ENCODE assay signal across 24 cellular contexts in the genomic region with DNA sequence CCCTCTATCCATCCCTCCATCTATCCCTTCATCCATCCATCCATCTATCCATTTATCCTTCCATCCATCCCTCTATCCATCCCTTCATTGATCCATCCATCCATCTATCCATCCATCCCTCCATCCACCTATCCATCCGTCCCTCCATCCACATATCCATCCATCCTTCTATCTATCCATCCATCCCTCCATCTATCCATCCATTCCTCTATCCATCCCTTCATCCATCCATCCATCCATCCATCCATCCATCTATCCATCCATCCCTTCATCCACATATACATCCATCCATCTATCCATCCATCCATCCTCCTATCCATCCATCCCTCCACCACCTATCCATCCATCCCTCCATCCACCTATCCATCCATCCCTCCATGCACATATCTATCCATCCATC. TPM values are rescaled to one million over a fixed set of nuclear protein-coding genes. Genes with fewer than 3 reads are reported as not detected.
DNase-seq lines count a peak whose midpoint lies in the region; ATAC-seq, FAIRE-seq and TF ChIP-seq lines count a peak whose summit lies in the region.
"Had no signal": no experiment of that assay in that cellular context is flagged by ENCODE, and none has a peak within 500 bp of the region (broad histone marks: within the 10 kb centered on the region; RNA-seq: fewer than 3 reads in every experiment).

No MANE protein-coding gene starts in this region.

- POLR2A ChIA-PET in HEK293 (lab: Yijun Ruan, JAX) (no interaction called here), IMR-90 (lab: Charles Lee; ENCODE audit: unreplicated experiment) (no interaction called here)

- no peak overlapping the region for H4K8ac ChIP-seq in IMR-90 (ENCODE audit: low read depth in 2 of 2, low read length in 2 of 2)

- no peak overlapping the region for H4K5ac ChIP-seq in IMR-90 (ENCODE audit: low read depth, low read length)

- no peaks in the 10 kb centered on the region for H3K36me3 ChIP-seq in HEK293 (ENCODE audit: control insufficient read depth in 2 of 2, insufficient read depth in 1 of 2, low read length in 2 of 2)
- H3K36me3 ChIP-seq in IMR-90 (ENCODE audit: control insufficient read depth, insufficient read depth, low read length): no peaks in the 10 kb centered on the region
- H3K36me3 ChIP-seq in vagina: no peaks in the 10 kb centered on the region
- H3K36me3 ChIP-seq: BE2C, BLaER1 had no signal

- H3K18ac ChIP-seq in IMR-90 (ENCODE audit: low read depth, low read length): no peak overlapping the region

- H4K91ac ChIP-seq in IMR-90 (ENCODE audit: insufficient read depth, low read depth, low read length): no peak overlapping the region

- no peaks in the 10 kb centered on the region for H4K20me1 ChIP-seq in IMR-90 (ENCODE audit: insufficient read depth, low read length)
- H4K20me1 ChIP-seq: BLaER1 had no signal

- no peak overlapping the region for H2AK9ac ChIP-seq in IMR-90 (replicated peaks; ENCODE audit: low read depth, low read length, poor library complexity)

- H3K23ac ChIP-seq in IMR-90 (ENCODE audit: low read depth, low read length): no peak overlapping the region

- H3K27me3 ChIP-seq in IMR-90 (ENCODE audit: control insufficient read depth, insufficient read depth, low read length): peaks cover 6% of the 10 kb centered on the region; the same call in 1 of the 2 replicates
- no peaks in the 10 kb centered on the region for H3K27me3 ChIP-seq in vagina
- no peaks in the 10 kb centered on the region for H3K27me3 ChIP-seq in right cardiac atrium (ENCODE audit: control insufficient read depth, insufficient read depth)
- H3K27me3 ChIP-seq: BE2C, BLaER1 had no signal

- H2BK120ac ChIP-seq in IMR-90 (ENCODE audit: low read depth, low read length): no peak overlapping the region

- no peak overlapping the region for H3K14ac ChIP-seq in IMR-90 (replicated peaks; ENCODE audit: low read depth, low read length)

- BruUV-seq in IMR-90 (replicated peaks; lab: Mats Ljungman, UMichigan): no TSS peak

- peak overlapping the region; percentile 28 for H2BK5ac ChIP-seq in IMR-90 (ENCODE audit: low read depth, low read length, poor library complexity, severe bottlenecking)

- no peak overlapping the region for H2BK20ac ChIP-seq in IMR-90 (ENCODE audit: low read depth, low read length)

- no peak overlapping the region for H3K4me3 ChIP-seq in HEK293 (ENCODE audit: low read depth, low read length)
- H3K4me3 ChIP-seq in IMR-90 (ENCODE audit: insufficient read depth, low read depth, low read length): no peak overlapping the region
- H3K4me3 ChIP-seq in vagina: no peak overlapping the region
- H3K4me3 ChIP-seq in right cardiac atrium (ENCODE audit: low read length): no peak overlapping the region
- H3K4me3 ChIP-seq: BLaER1 had no signal

- intact Hi-C loops in IMR-90 (cut with micrococcal nuclease) (loop anchor here (10.0 kb wide), 1 partner anchor 615 kb away; no protein-coding TSS in a partner anchor), vagina (cut with DNase I) (loop anchor here (10.0 kb wide), 1 partner anchor 175 kb away; no protein-coding TSS in a partner anchor), right cardiac atrium (cut with DNase I) (loop anchor here in 2 of 4 donors (10.0 kb wide), 4 partner anchors 175 to 1815 kb away; no protein-coding TSS in a partner anchor)

- FAIRE-seq in urothelium cell line (lab: Jason Lieb, UNC): peak; percentile 32
- FAIRE-seq: A204.1, G401.6, GM12891, GM19239 had no signal

- H2AFZ ChIP-seq in IMR-90 (replicated peaks; ENCODE audit: low read length, poor library complexity): no peak overlapping the region

- TF ChIP-seq POLR2A in IMR-90 (IDR thresholded peaks at IDR 0.05; ENCODE audit: low read depth, low read length) (no peak), vagina (IDR thresholded peaks at IDR 0.05) (no peak)

- in situ Hi-C loops in IMR-90 (cut with MboI; ENCODE audit: low sequenced_read_pairs): loop anchor here (10.0 kb wide), 2 partner anchors 995 to 1805 kb away; no protein-coding TSS in a partner anchor

- TF ChIP-seq RAD21 in IMR-90 (IDR thresholded peaks at IDR 0.05; ENCODE audit: low read length): no peak

- ATAC-seq in IMR-90 (ENCODE audit: low read depth) (no peak), GM21526 (IDR thresholded peaks at IDR 0.05; ENCODE audit: low FRiP score, unreplicated experiment) (no peak), right cardiac atrium (no peak)

- no peak overlapping the region for H2AK5ac ChIP-seq in IMR-90 (ENCODE audit: low read depth, low read length)

- no peak overlapping the region for H3K9ac ChIP-seq in IMR-90 (ENCODE audit: low read depth, low read length)
- H3K9ac ChIP-seq: BLaER1 had no signal

- peaks cover 3% of the 10 kb centered on the region; the same call in 1 of the 2 replicates for H3K9me1 ChIP-seq in IMR-90 (ENCODE audit: insufficient read depth, low read length)

- CTCF ChIA-PET in HEK293 (lab: Yijun Ruan, JAX): no interaction called here
- CTCF ChIA-PET in IMR-90 (lab: Yijun Ruan, JAX): no interaction called here

- no peak overlapping the region for H3K56ac ChIP-seq in IMR-90 (ENCODE audit: extremely low read depth, insufficient read depth, low read length)

- no peak overlapping the region for H3K4ac ChIP-seq in IMR-90 (ENCODE audit: low read depth, low read length)

- TF ChIP-seq CTCF in HEK293 (tag by site-specific recombination; IDR thresholded peaks at IDR 0.05): no peak
- no peak for TF ChIP-seq CTCF in IMR-90 (conservative IDR thresholded peaks at IDR 0.05; ENCODE audit: low read depth, low read length)
- TF ChIP-seq CTCF in vagina (IDR thresholded peaks at IDR 0.05): no peak

- H2BK15ac ChIP-seq in IMR-90 (ENCODE audit: low read depth, low read length): no peak overlapping the region

- H3K27ac ChIP-seq in HEK293 (ENCODE audit: extremely low read depth, low read depth, low read length) (no peak overlapping the region), IMR-90 (ENCODE audit: insufficient read depth, low read length) (no peak overlapping the region), vagina (peak overlapping the region; percentile 97), right cardiac atrium (ENCODE audit: low read length) (no peak overlapping the region)
- H3K27ac ChIP-seq: BLaER1 had no signal

- no peaks in the 10 kb centered on the region for H3K79me1 ChIP-seq in IMR-90 (ENCODE audit: low read depth in 1 of 2, low read length in 2 of 2)

- WGBS in IMR-90 (ENCODE audit: extremely low coverage in 2 of 2, insufficient read length in 1 of 2), 2 experiments: 73 to 100% methylated on average over 1 of the region's 1 CpG
- WGBS in right cardiac atrium: 90% methylated on average over 1 of the region's 1 CpG

- no peaks in the 10 kb centered on the region for H3K4me1 ChIP-seq in HEK293 (ENCODE audit: control insufficient read depth, insufficient read depth, low read length)
- peaks cover 4% of the 10 kb centered on the region; the same call in 1 of the 2 replicates for H3K4me1 ChIP-seq in IMR-90 (ENCODE audit: control insufficient read depth, insufficient read depth, low read length)
- H3K4me1 ChIP-seq in vagina: peaks cover 66% of the 10 kb centered on the region
- peaks cover 3% of the 10 kb centered on the region for H3K4me1 ChIP-seq in right cardiac atrium (ENCODE audit: control insufficient read depth, insufficient read depth, low read length)
- H3K4me1 ChIP-seq: BE2C had no signal

- no peaks in the 10 kb centered on the region for H3K9me3 ChIP-seq in HEK293 (ENCODE audit: control insufficient read depth, insufficient read depth, low read depth, low read length)
- H3K9me3 ChIP-seq in IMR-90 (ENCODE audit: control insufficient read depth, insufficient read depth, low read length): no peaks in the 10 kb centered on the region
- H3K9me3 ChIP-seq in vagina: no peaks in the 10 kb centered on the region
- H3K9me3 ChIP-seq in right cardiac atrium (ENCODE audit: control insufficient read depth, low read length): no peaks in the 10 kb centered on the region
- H3K9me3 ChIP-seq: BE2C, BLaER1 had no signal

- dilution Hi-C loops in IMR-90 (cut with HindIII; ENCODE audit: low sequenced_read_pairs, unreplicated experiment): no loop called here

- no peak overlapping the region for H3K4me2 ChIP-seq in IMR-90 (ENCODE audit: low read depth, low read length)

- DNase-seq in IMR-90 (no peak), urothelium cell line (ENCODE audit: low spot score) (no peak), vagina (ENCODE audit: extremely low spot score in 2 of 2) (no peak), DMS 273 treated with DMSO at 0.1 percent for 48 hours (lab: John Stamatoyannopoulos, UW) (no peak), right cardiac atrium (no peak)
- DNase-seq: 8988T; ACHN; BE2C; C1 segment of cervical spinal cord; CD4-positive, alpha-beta memory T cell; CD4-positive, CD25-positive, alpha-beta regulatory T cell; CD8-positive, alpha-beta memory T cell; COR-L47; DMS79 treated with DMSO at 0.1 percent for 48 hours; GF-D8 had no signal

TF ChIP-seq in HEK293, 187 proteins besides CTCF, POLR2A, EP300 and RAD21 (continues in another document):
- TF ChIP-seq ZBTB48 (tag by site-specific recombination; IDR thresholded peaks at IDR 0.05) (no peak), GLIS1 (tag by site-specific recombination; IDR thresholded peaks at IDR 0.05) (no peak), ZBTB17 (tag by site-specific recombination; IDR thresholded peaks at IDR 0.05) (peak; percentile 97), ZNF514 (tag by site-specific recombination; IDR thresholded peaks at IDR 0.05) (peak; percentile 50; the same call in 1 of the 2 replicates), SALL2 (tag by site-specific recombination; IDR thresholded peaks at IDR 0.05; ENCODE audit: borderline replicate concordance) (peak; percentile 74; the same call in 1 of the 2 replicates)

TF ChIP-seq in IMR-90, 13 proteins besides CTCF, POLR2A, EP300 and RAD21 (continues in another document):
- TF ChIP-seq MXI1 (IDR thresholded peaks at IDR 0.05; ENCODE audit: borderline replicate concordance, low read depth, low read length) (no peak), CEBPB (IDR thresholded peaks at IDR 0.05; ENCODE audit: low read depth, low read length) (no peak), NFE2L2 (IDR thresholded peaks at IDR 0.05; ENCODE audit: low read depth, low read length) (no peak), MAZ (IDR thresholded peaks at IDR 0.05; ENCODE audit: borderline replicate concordance, low read depth, low read length) (no peak), MAFK (IDR thresholded peaks at IDR 0.05; ENCODE audit: low read depth, low read length) (no peak)

RNA-seq across cellular contexts. Expression of gene MATN1, which starts 23.6 kb away (rescaled TPM):
- total RNA-seq in IMR-90 (2012; rRNA removed) (0.56 TPM in 1 of 2 replicates, not detected in the other), vagina (0.49 TPM), right cardiac atrium (not detected)
- polyA plus RNA-seq in IMR-90 (2012; rRNA removed) (0.10 and 0.27 TPM in 2 replicates), right cardiac atrium (0.07 TPM)
- polyA plus RNA-seq in IMR-90 (2012; cell fraction: cytosol; rRNA removed): 0.03 TPM in 1 of 2 replicates, not detected in the other
- 1.1 and 1.3 TPM in 2 replicates for polyA plus RNA-seq in IMR-90 (2012; cell fraction: nucleus; rRNA removed; ENCODE audit: low replicate concordance)
- total RNA-seq: A673 had no signal
- polyA plus RNA-seq: CD14-positive monocyte; CD4-positive, CD25-positive, alpha-beta regulatory T cell; CD8-positive, alpha-beta memory T cell had no signal

RNA-seq across cellular contexts. Expression of gene LAPTM5, which starts 57.8 kb away (rescaled TPM):
- total RNA-seq in IMR-90 (2012; rRNA removed) (under 0.01 TPM in 1 of 2 replicates, not detected in the other), vagina (39.8 TPM), right cardiac atrium (10 to 100 TPM; 25.4 to 55.1 (median 40.5) TPM)
- polyA plus RNA-seq in IMR-90 (2012; rRNA removed) (0.09 TPM in 2 replicates), right cardiac atrium (14.4 TPM)
- 0.12 TPM in 1 of 2 replicates, not detected in the other for polyA plus RNA-seq in IMR-90 (2012; cell fraction: cytosol; rRNA removed)
- polyA plus RNA-seq in IMR-90 (2012; cell fraction: nucleus; rRNA removed; ENCODE audit: low replicate concordance): 0.07 and 0.16 TPM in 2 replicates
- total RNA-seq: A673 had no signal

Comparison
In these comparisons a context has a peak if more than half of its experiments do, and no peak if none do; other contexts are left out.
1. RNA of gene LAPTM5, which starts 57.8 kb away (total RNA-seq): 25.4 to 55.1 TPM in right cardiac atrium and 39.8 TPM in vagina (single experiment); under 0.01 TPM in IMR-90; every median in the first group is over 10 times any median in the second.